Comparison of ENCODE assay signal across 21 cellular contexts in the genomic region with DNA sequence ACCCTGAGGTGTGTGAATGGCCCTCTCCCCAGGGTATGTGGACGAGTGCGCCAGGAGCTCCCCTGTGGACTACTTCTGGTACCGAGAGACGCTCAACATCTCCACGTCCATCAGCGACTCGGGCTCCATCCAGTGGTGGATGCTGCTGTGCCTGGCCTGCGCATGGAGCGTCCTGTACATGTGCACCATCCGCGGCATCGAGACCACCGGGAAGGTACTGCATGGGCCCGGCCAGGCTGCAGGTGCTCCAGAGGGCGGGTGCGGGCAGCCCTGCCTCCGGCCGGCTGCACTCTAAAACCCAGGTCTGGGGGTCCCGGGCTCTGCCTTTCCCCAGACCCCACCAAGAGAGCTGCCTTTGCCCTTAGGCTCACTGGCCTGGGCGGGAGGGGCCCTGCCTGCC. TPM values are rescaled to one million over a fixed set of nuclear protein-coding genes. Genes with fewer than 3 reads are reported as not detected.
"Had no signal": no experiment of that assay in that cellular context is flagged by ENCODE, and none has a peak within 500 bp of the region (broad histone marks: within the 10 kb centered on the region; RNA-seq: fewer than 3 reads in every experiment).

No MANE protein-coding gene starts in this region.

- H3K9me3 Mint-ChIP-seq: activated CD8-positive, alpha-beta T cell treated with anti-CD3 and anti-CD28 coated beads for 36 hours; activated T-cell treated with anti-CD3 and anti-CD28 coated beads, Interleukin-2, amount 50 U/mL, for 72 hours had no signal

- H3K27me3 Mint-ChIP-seq: activated CD8-positive, alpha-beta T cell treated with anti-CD3 and anti-CD28 coated beads for 36 hours; activated naive CD8-positive, alpha-beta T cell treated with anti-CD3 and anti-CD28 coated beads, Interleukin-2, amount 10 ng/mL, durations not matched to agents 7 days and 5 days had no signal

- ATAC-seq: activated CD4-positive, CD25-positive, alpha-beta regulatory T cell treated with anti-CD3 and anti-CD28 coated beads, Interleukin-2, amount 50 U/mL, for 24 hours; activated CD8-positive, alpha-beta T cell treated with anti-CD3 and anti-CD28 coated beads for 36 hours; activated T-cell treated with anti-CD3 and anti-CD28 coated beads, Interleukin-2, amount 50 U/mL, for 72 hours; K562; PC-3 had no signal

- H3K4me1 Mint-ChIP-seq: activated naive CD8-positive, alpha-beta T cell treated with anti-CD3 and anti-CD28 coated beads, Interleukin-2, amount 10 ng/mL, durations not matched to agents 7 days and 5 days had no signal

- H3K27ac Mint-ChIP-seq: activated CD8-positive, alpha-beta T cell treated with anti-CD3 and anti-CD28 coated beads for 36 hours; activated naive CD8-positive, alpha-beta T cell treated with anti-CD3 and anti-CD28 coated beads, Interleukin-2, amount 10 ng/mL, durations not matched to agents 7 days and 5 days; activated T-cell treated with anti-CD3 and anti-CD28 coated beads, Interleukin-2, amount 50 U/mL, for 72 hours had no signal

- H3K36me3 Mint-ChIP-seq: activated naive CD8-positive, alpha-beta T cell treated with anti-CD3 and anti-CD28 coated beads, Interleukin-2, amount 10 ng/mL, durations not matched to agents 7 days and 5 days; brain had no signal

- H3K27ac ChIP-seq: SK-N-MC, VCaP had no signal

- DNase-seq: activated CD4-positive, alpha-beta T cell treated with anti-CD3 and anti-CD28 coated beads for 4 hours; activated CD8-positive, alpha-beta memory T cell treated with anti-CD3 and anti-CD28 coated beads, Interleukin-2, amount 50 U/mL, for 4 hours; activated CD8-positive, alpha-beta T cell treated with anti-CD3 and anti-CD28 coated beads for 36 hours; activated naive CD8-positive, alpha-beta T cell treated with anti-CD3 and anti-CD28 coated beads, Interleukin-2, amount 10 ng/mL, durations not matched to agents 7 days and 5 days; activated T-cell treated with anti-CD3 and anti-CD28 coated beads, Interleukin-2, amount 50 U/mL, for 72 hours; Karpas-422; NCI-H1048; NCI-H146; NCI-H187 treated with DMSO at 0.1 percent for 48 hours; NCI-H2081 treated with DMSO at 0.1 percent for 48 hours; NCI-H446; NCI-H524; PC-3; T-helper 1 cell had no signal

- H3K4me3 Mint-ChIP-seq: activated CD8-positive, alpha-beta T cell treated with anti-CD3 and anti-CD28 coated beads for 36 hours; activated naive CD8-positive, alpha-beta T cell treated with anti-CD3 and anti-CD28 coated beads, Interleukin-2, amount 10 ng/mL, durations not matched to agents 7 days and 5 days; activated T-cell treated with anti-CD3 and anti-CD28 coated beads, Interleukin-2, amount 50 U/mL, for 72 hours; brain had no signal

- H3K4me3 ChIP-seq: K562, SK-N-MC had no signal

RNA-seq across cellular contexts. Expression of a gene that starts 10.9 kb away (rescaled TPM):
- total RNA-seq: activated CD8-positive, alpha-beta T cell treated with anti-CD3 and anti-CD28 coated beads for 36 hours; activated naive CD8-positive, alpha-beta T cell treated with anti-CD3 and anti-CD28 coated beads, Interleukin-2, amount 10 ng/mL, durations not matched to agents 7 days and 5 days; activated T-cell treated with anti-CD3 and anti-CD28 coated beads, Interleukin-2, amount 50 U/mL, for 72 hours; astrocyte; PC-3; T-helper 2 cell treated with Interferon-gamma antibody and Interleukin-4, amounts not matched to agents 100 ng/mL and 5 ng/mL, for 36 hours had no signal

RNA-seq across cellular contexts. Expression of a gene that starts 12.9 kb away (rescaled TPM):
- total RNA-seq: activated CD8-positive, alpha-beta T cell treated with anti-CD3 and anti-CD28 coated beads for 36 hours; activated naive CD8-positive, alpha-beta T cell treated with anti-CD3 and anti-CD28 coated beads, Interleukin-2, amount 10 ng/mL, durations not matched to agents 7 days and 5 days; activated T-cell treated with anti-CD3 and anti-CD28 coated beads, Interleukin-2, amount 50 U/mL, for 72 hours; astrocyte; K562; PC-3; T-helper 2 cell treated with Interferon-gamma antibody and Interleukin-4, amounts not matched to agents 100 ng/mL and 5 ng/mL, for 36 hours had no signal
- polyA plus RNA-seq: K562 had no signal
